In the genomic region with DNA sequence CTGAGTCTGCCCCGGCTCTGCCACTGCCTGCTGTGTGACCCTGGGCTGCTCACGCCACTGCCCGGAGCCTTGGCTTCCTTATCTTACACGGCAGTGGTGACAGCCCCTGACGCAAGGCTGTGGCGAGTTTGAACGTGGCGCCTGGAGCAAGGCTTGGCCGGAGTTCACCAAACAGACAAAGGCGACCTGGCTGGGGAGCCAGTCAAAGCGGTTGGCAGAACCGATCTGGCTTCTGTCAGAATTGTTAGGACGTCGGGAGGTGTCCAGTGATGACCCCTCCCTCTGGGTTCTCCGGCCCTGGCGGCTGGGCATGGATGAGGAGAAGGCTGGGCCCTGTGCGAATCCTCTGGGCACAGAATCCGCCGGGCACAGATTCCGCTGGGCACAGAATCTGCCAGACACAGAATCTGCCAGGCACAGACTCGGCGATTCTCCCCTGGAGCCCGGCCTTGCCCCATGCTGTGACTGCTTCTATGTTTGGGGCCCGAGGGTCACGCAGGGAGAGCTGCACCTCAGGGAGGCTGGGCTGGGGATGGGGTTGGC, we compare ENCODE assay signal across 12 cellular contexts. TPM values are rescaled to one million over a fixed set of nuclear protein-coding genes. Genes with fewer than 3 reads are reported as not detected.
"Had no signal": no experiment of that assay in that cellular context is flagged by ENCODE, and none has a peak within 500 bp of the region (broad histone marks: within the 10 kb centered on the region; RNA-seq: fewer than 3 reads in every experiment).

No MANE protein-coding gene starts in this region.

- H3K27ac ChIP-seq: cardiac muscle cell, prostate gland, right lobe of liver, thyroid gland, VCaP had no signal

- H3K4me3 ChIP-seq: cardiac muscle cell, hepatocyte, prostate gland, right lobe of liver, thyroid gland had no signal

- ATAC-seq: activated CD8-positive, alpha-beta memory T cell treated with anti-CD3 and anti-CD28 coated beads, Interleukin-2, amount 10 ng/mL, durations not matched to agents 7 days and 5 days; right lobe of liver had no signal

- H3K9me3 ChIP-seq: prostate gland, right lobe of liver, thyroid gland had no signal

- H3K4me1 ChIP-seq: prostate gland, right lobe of liver had no signal

- DNase-seq: activated CD4-positive, alpha-beta memory T cell treated with anti-CD3 and anti-CD28 coated beads for 36 hours; activated CD8-positive, alpha-beta memory T cell treated with anti-CD3 and anti-CD28 coated beads, Interleukin-2, amount 10 ng/mL, durations not matched to agents 7 days and 5 days; activated naive CD4-positive, alpha-beta T cell treated with anti-CD3 and anti-CD28 coated beads, Interleukin-2, amount 10 ng/mL, durations not matched to agents 7 days and 5 days; activated T-cell treated with anti-CD3 and anti-CD28 coated beads, Interleukin-2, amount 50 U/mL, for 1 hour; erythroblast; nephron progenitor cell; thyroid gland had no signal

- H3K36me3 ChIP-seq: cardiac muscle cell, prostate gland, right lobe of liver, thyroid gland had no signal

- H3K27me3 ChIP-seq: cardiac muscle cell, hepatocyte, right lobe of liver, thyroid gland had no signal

RNA-seq across cellular contexts. Expression of gene TMEM255B, which starts 11.7 kb away (rescaled TPM):
- total RNA-seq: cardiac muscle cell had no signal
